In the genomic region with DNA sequence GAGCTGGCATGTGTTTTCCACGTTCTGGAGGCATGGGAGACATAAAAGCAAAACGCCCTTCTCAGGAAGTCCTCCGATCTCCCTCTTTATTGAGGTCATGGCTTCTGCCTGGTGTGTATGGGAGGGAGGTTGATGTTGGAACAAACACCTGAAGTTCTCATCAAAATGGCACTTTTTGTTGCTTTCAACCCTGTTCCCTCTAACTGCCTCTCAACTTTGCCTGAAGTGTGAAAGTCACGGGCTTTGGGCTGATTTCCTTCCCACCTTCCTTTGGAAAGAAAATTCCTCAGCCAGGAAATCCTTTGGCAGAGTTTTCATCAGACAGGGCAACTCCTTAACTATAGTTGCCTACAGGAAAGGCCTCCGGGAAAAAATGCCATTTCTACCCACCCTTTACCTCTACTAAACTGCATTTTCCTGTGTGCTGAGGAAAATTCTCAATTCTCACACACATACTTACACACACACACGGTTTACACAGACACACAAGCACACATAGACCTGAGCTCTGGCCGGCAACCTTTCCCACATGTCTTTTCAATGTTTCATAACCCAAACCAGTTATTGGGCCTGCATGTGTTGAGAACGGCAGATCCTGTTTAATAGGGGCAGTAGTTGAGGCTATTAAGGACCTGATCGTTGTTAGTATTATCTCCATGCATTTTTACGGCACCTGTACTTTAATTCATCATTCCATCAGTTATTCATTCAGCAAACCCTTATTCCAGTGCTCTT, we compare ENCODE assay signal across 14 cellular contexts. TPM values are rescaled to one million over a fixed set of nuclear protein-coding genes. Genes with fewer than 3 reads are reported as not detected.
DNase-seq lines count a peak whose midpoint lies in the region; ATAC-seq, FAIRE-seq and TF ChIP-seq lines count a peak whose summit lies in the region.
"Had no signal": no experiment of that assay in that cellular context is flagged by ENCODE, and none has a peak within 500 bp of the region (broad histone marks: within the 10 kb centered on the region; RNA-seq: fewer than 3 reads in every experiment).

No MANE protein-coding gene starts in this region.

- H3K4me3 ChIP-seq in mesodermal cell (ENCODE audit: extremely low read depth, insufficient read depth, low read length, poor library complexity, severe bottlenecking) (no peak overlapping the region), testis (no peak overlapping the region)

- TF ChIP-seq CTCF in chondrocyte (IDR thresholded peaks at IDR 0.05), result no peak
- TF ChIP-seq CTCF in testis (IDR thresholded peaks at IDR 0.05), result no peak

- H3K4me1 Mint-ChIP-seq in activated CD4-positive, alpha-beta T cell treated with anti-CD3 and anti-CD28 coated beads, Interleukin-2, amount 10 ng/mL, durations not matched to agents 24 days and 14 days, result peaks cover 35% of the 10 kb centered on the region
- H3K4me1 Mint-ChIP-seq in activated CD4-positive, alpha-beta T cell treated with anti-CD3 and anti-CD28 coated beads for 36 hours, result peaks cover 47% of the 10 kb centered on the region
- H3K4me1 Mint-ChIP-seq in chondrocyte (ENCODE audit: low read depth), result peaks cover 78% of the 10 kb centered on the region

- H3K9me3 ChIP-seq in mesodermal cell (ENCODE audit: control insufficient read depth, low read length) (peaks cover 3% of the 10 kb centered on the region), testis (no peaks in the 10 kb centered on the region)

- no peak for TF ChIP-seq POLR2A in testis (IDR thresholded peaks at IDR 0.05)

- H3K36me3 Mint-ChIP-seq in activated CD4-positive, alpha-beta T cell treated with anti-CD3 and anti-CD28 coated beads, Interleukin-2, amount 10 ng/mL, durations not matched to agents 24 days and 14 days (ENCODE audit: low read depth), result peaks cover 40% of the 10 kb centered on the region
- peaks cover 39% of the 10 kb centered on the region for H3K36me3 Mint-ChIP-seq in activated CD4-positive, alpha-beta T cell treated with anti-CD3 and anti-CD28 coated beads for 36 hours (ENCODE audit: low read depth)
- peaks cover 19% of the 10 kb centered on the region for H3K36me3 Mint-ChIP-seq in chondrocyte (ENCODE audit: low read depth)

- no peak for DNase-seq in activated CD4-positive, alpha-beta T cell treated with anti-CD3 and anti-CD28 coated beads, Interleukin-2, amount 10 ng/mL, durations not matched to agents 24 days and 14 days
- DNase-seq in activated CD4-positive, alpha-beta T cell treated with anti-CD3 and anti-CD28 coated beads for 36 hours, result no peak
- DNase-seq in chondrocyte (ENCODE audit: low spot score) (no peak), testis (no peak), frontal cortex (ENCODE audit: low spot score in 2 of 2) (no peak), left lobe of liver (ENCODE audit: low spot score) (no peak)
- no peak for DNase-seq in effector CD4-positive, alpha-beta T cell
- DNase-seq: activated effector memory CD4-positive, alpha-beta T cell treated with anti-CD3 and anti-CD28 coated beads, Interleukin-2, amount 50 U/mL, for 16 hours; NCI-H1105 treated with DMSO at 0.1 percent for 48 hours; NK-92 treated with Interleukin-12 subunit alpha and Interleukin-12 subunit beta, amount 100 ng/mL, for 24 hours had no signal

- H3K27me3 ChIP-seq in testis, result no peaks in the 10 kb centered on the region

- ATAC-seq in activated CD4-positive, alpha-beta T cell treated with anti-CD3 and anti-CD28 coated beads for 36 hours, result no peak
- no peak for ATAC-seq in left lobe of liver

- POLR2A ChIA-PET in activated CD4-positive, alpha-beta T cell treated with anti-CD3 and anti-CD28 coated beads for 36 hours (lab: Charles Lee), result no interaction called here

- H3K27ac ChIP-seq in mesodermal cell (ENCODE audit: low read depth, low read length, severe bottlenecking) (peak overlapping the region; percentile 62), testis (peak overlapping the region; percentile 6 to 39)

- intact Hi-C loops in activated CD4-positive, alpha-beta T cell treated with anti-CD3 and anti-CD28 coated beads, Interleukin-2, amount 10 ng/mL, durations not matched to agents 24 days and 14 days (cut with micrococcal nuclease), result no loop called here
- intact Hi-C loops in activated CD4-positive, alpha-beta T cell treated with anti-CD3 and anti-CD28 coated beads for 36 hours (cut with DNase I, micrococcal nuclease), result no loop called here
- intact Hi-C loops in testis (cut with DNase I; ENCODE audit: low total_unique reads), result no loop called here

- peak overlapping the region; percentile 41 for H3K27ac Mint-ChIP-seq in activated CD4-positive, alpha-beta T cell treated with anti-CD3 and anti-CD28 coated beads, Interleukin-2, amount 10 ng/mL, durations not matched to agents 24 days and 14 days
- H3K27ac Mint-ChIP-seq in activated CD4-positive, alpha-beta T cell treated with anti-CD3 and anti-CD28 coated beads for 36 hours, result no peak overlapping the region
- H3K27ac Mint-ChIP-seq in chondrocyte (ENCODE audit: unreplicated experiment), result peak overlapping the region; percentile 95

- no peaks in the 10 kb centered on the region for H3K27me3 Mint-ChIP-seq in activated CD4-positive, alpha-beta T cell treated with anti-CD3 and anti-CD28 coated beads, Interleukin-2, amount 10 ng/mL, durations not matched to agents 24 days and 14 days
- no peaks in the 10 kb centered on the region for H3K27me3 Mint-ChIP-seq in activated CD4-positive, alpha-beta T cell treated with anti-CD3 and anti-CD28 coated beads for 36 hours
- H3K27me3 Mint-ChIP-seq in chondrocyte (ENCODE audit: low read depth), result no peaks in the 10 kb centered on the region

- FAIRE-seq in frontal cortex (lab: Jason Lieb, UNC), result no peak
- FAIRE-seq: G401.6 had no signal

- H3K36me3 ChIP-seq in mesodermal cell (ENCODE audit: control insufficient read depth, insufficient read depth, low read length), result peaks cover 43% of the 10 kb centered on the region
- no peaks in the 10 kb centered on the region for H3K36me3 ChIP-seq in testis (ENCODE audit: low read depth, missing control alignments)

- no peak overlapping the region for H3K4me3 Mint-ChIP-seq in activated CD4-positive, alpha-beta T cell treated with anti-CD3 and anti-CD28 coated beads, Interleukin-2, amount 10 ng/mL, durations not matched to agents 24 days and 14 days
- H3K4me3 Mint-ChIP-seq in activated CD4-positive, alpha-beta T cell treated with anti-CD3 and anti-CD28 coated beads for 36 hours, result no peak overlapping the region
- H3K4me3 Mint-ChIP-seq in chondrocyte (ENCODE audit: unreplicated experiment), result peak overlapping the region; percentile 10

- CTCF ChIA-PET in activated CD4-positive, alpha-beta T cell treated with anti-CD3 and anti-CD28 coated beads for 36 hours (lab: Charles Lee), result interaction anchor here (0.7 to 1.1 kb wide), 4 partner anchors 11 to 59 kb away, joined by 3 to 4 read pairs (median 3); no protein-coding TSS in a partner anchor

- H3K4me1 ChIP-seq in mesodermal cell (ENCODE audit: control insufficient read depth, insufficient read depth, low read length, poor library complexity, severe bottlenecking), result peaks cover 48% of the 10 kb centered on the region
- H3K4me1 ChIP-seq in testis, result peaks cover 50% of the 10 kb centered on the region

- WGBS in mesodermal cell (ENCODE audit: insufficient coverage in 2 of 2), 2 experiments, result 78 to 89% methylated on average over 7 to 8 of the region's 10 CpGs
- WGBS in testis, 2 donors, result 72 to 74% methylated on average over 10 of the region's 10 CpGs

- H3K9me3 Mint-ChIP-seq in activated CD4-positive, alpha-beta T cell treated with anti-CD3 and anti-CD28 coated beads, Interleukin-2, amount 10 ng/mL, durations not matched to agents 24 days and 14 days, result peaks cover 5% of the 10 kb centered on the region
- no peaks in the 10 kb centered on the region for H3K9me3 Mint-ChIP-seq in activated CD4-positive, alpha-beta T cell treated with anti-CD3 and anti-CD28 coated beads for 36 hours (ENCODE audit: low read depth)
- peaks cover 3% of the 10 kb centered on the region for H3K9me3 Mint-ChIP-seq in chondrocyte (ENCODE audit: low read depth)

RNA-seq across cellular contexts. Expression of a gene that starts 36.4 kb away (rescaled TPM):
- not detected in 2 replicates for total RNA-seq in activated CD4-positive, alpha-beta T cell treated with anti-CD3 and anti-CD28 coated beads, Interleukin-2, amount 10 ng/mL, durations not matched to agents 24 days and 14 days
- total RNA-seq in activated CD4-positive, alpha-beta T cell treated with anti-CD3 and anti-CD28 coated beads for 36 hours, result not detected
- total RNA-seq in chondrocyte, result not detected in 3 replicates
- polyA plus RNA-seq in mesodermal cell (2013, experiment 1 of 2), result not detected
- not detected for polyA plus RNA-seq in mesodermal cell (2013, experiment 2 of 2)
- total RNA-seq in testis, result 10 to 100 TPM; 12.1 to 15.1 TPM
- 146 TPM for polyA plus RNA-seq in testis (ENCODE audit: insufficient read depth, low read depth, low replicate concordance)
- total RNA-seq in frontal cortex, result not detected
- 3.7 TPM for total RNA-seq in left lobe of liver
- total RNA-seq: A172, kidney epithelial cell had no signal

RNA-seq across cellular contexts. Expression of a gene that starts 53.3 kb away (rescaled TPM):
- total RNA-seq in activated CD4-positive, alpha-beta T cell treated with anti-CD3 and anti-CD28 coated beads, Interleukin-2, amount 10 ng/mL, durations not matched to agents 24 days and 14 days, result 8.1 and 9.8 TPM in 2 replicates
- 1 to 10 TPM; 4.5 to 5.1 TPM for total RNA-seq in activated CD4-positive, alpha-beta T cell treated with anti-CD3 and anti-CD28 coated beads for 36 hours
- 15.5 to 23.4 TPM (median 17.5 TPM) in 3 replicates for total RNA-seq in chondrocyte
- 8.2 TPM for polyA plus RNA-seq in mesodermal cell (2013, experiment 1 of 2)
- polyA plus RNA-seq in mesodermal cell (2013, experiment 2 of 2), result 8.1 TPM
- total RNA-seq in testis, result 10 to 100 TPM; 27.1 to 41.9 TPM
- 48.1 TPM for polyA plus RNA-seq in testis (ENCODE audit: insufficient read depth, low read depth, low replicate concordance)
- 31.0 TPM for total RNA-seq in frontal cortex
- total RNA-seq in left lobe of liver, result 17.0 TPM

RNA-seq across cellular contexts. Expression of a gene that starts 57.0 kb away (rescaled TPM):
- total RNA-seq in activated CD4-positive, alpha-beta T cell treated with anti-CD3 and anti-CD28 coated beads, Interleukin-2, amount 10 ng/mL, durations not matched to agents 24 days and 14 days, result 15.6 and 15.8 TPM in 2 replicates
- total RNA-seq in activated CD4-positive, alpha-beta T cell treated with anti-CD3 and anti-CD28 coated beads for 36 hours, result 10 to 100 TPM; 14.9 to 16.4 TPM
- total RNA-seq in chondrocyte (95.3 to 97.1 TPM (median 95.8 TPM) in 3 replicates), testis (100 to 1,000 TPM; 113 to 165 TPM), frontal cortex (15.5 TPM), left lobe of liver (33.0 TPM)
- 41.2 TPM for polyA plus RNA-seq in mesodermal cell (2013, experiment 1 of 2)
- 35.1 TPM for polyA plus RNA-seq in mesodermal cell (2013, experiment 2 of 2)
- polyA plus RNA-seq in testis (ENCODE audit: insufficient read depth, low read depth, low replicate concordance), result 72.4 TPM
